ENCODE assay signal across 1 cellular context in genomic region chr15:39491115-39491916, GRCh38.
A peak's percentile ranks its signal among the peaks of the same experiment; 100 is the strongest.
TF ChIP-seq lines count a peak whose summit lies in the region.

No MANE protein-coding gene starts in this region.

TF ChIP-seq in GM12878, 131 proteins besides CTCF, POLR2A, EP300 and RAD21:
- TF ChIP-seq ZNF687 (IDR thresholded peaks at IDR 0.05) (peak; percentile 32; the same call in 1 of the 2 replicates), FOXK2 (IDR thresholded peaks at IDR 0.05) (no peak), USF1 (IDR thresholded peaks at IDR 0.05; ENCODE audit: borderline replicate concordance, extremely low read length, insufficient read depth, low read depth, low read length) (no peak), FOXM1 (IDR thresholded peaks at IDR 0.05; ENCODE audit: low read depth, low read length) (no peak)
TF ChIP-seq in GM12878: peak in this region for 1.
